1 cellular context compared by ENCODE assay signal in the genomic region with DNA sequence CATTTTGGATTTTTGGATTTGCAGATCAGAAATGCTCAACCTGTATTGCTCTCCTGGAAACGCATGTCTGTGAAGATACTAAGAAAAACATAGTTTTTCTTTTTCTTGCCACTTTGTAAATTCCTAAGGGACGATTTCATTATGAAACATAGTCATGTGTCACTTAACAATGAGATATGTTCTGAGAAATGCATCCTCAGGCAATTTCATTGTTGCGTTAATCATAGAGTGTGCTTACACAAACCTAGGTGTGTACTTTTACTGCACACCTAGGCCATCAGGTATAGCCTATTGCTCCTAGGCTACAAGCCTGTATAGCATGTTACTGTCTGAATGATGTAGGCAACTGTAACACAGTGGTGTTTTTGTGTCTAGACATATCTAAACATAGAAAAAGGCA.
TF ChIP-seq lines count a peak whose summit lies in the region.

No MANE protein-coding gene starts in this region.

TF ChIP-seq in SK-N-SH treated with all-trans-retinoic acid at 6 μM for 48 hours, 23 proteins besides CTCF, POLR2A, EP300 and RAD21 (continued from another document):
- TF ChIP-seq, protein P1, sequence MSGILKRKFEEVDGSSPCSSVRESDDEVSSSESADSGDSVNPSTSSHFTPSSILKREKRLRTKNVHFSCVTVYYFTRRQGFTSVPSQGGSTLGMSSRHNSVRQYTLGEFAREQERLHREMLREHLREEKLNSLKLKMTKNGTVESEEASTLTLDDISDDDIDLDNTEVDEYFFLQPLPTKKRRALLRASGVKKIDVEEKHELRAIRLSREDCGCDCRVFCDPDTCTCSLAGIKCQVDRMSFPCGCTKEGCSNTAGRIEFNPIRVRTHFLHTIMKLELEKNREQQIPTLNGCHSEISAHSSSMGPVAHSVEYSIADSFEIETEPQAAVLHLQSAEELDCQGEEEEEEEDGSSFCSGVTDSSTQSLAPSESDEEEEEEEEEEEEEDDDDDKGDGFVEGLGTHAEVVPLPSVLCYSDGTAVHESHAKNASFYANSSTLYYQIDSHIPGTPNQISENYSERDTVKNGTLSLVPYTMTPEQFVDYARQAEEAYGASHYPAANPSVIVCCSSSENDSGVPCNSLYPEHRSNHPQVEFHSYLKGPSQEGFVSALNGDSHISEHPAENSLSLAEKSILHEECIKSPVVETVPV (CRISPR knock-in tag; IDR thresholded peaks at IDR 0.05), result no peak
